Comparison of ENCODE assay signal across 13 cellular contexts in the genomic region with DNA sequence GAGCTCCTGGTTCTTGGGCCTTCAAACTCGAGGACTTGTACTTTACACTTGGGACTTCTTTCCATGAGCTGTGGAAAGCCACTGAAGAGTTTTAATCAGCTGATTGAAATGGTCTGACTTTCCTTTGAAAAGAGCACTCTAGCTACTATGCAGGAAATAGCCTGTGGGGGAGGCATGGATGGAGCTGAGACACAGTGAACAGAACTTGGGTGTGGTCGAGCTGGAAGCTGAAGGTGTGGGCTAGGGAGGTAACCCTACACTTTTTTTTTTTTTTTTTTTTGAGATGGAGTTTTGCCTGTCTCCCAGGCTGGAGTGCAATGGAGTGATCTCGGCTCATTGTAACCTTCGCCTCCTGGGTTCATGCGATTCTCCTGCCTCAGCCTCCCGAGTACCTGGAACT.
"Had no signal": no experiment of that assay in that cellular context is flagged by ENCODE, and none has a peak within 500 bp of the region (broad histone marks: within the 10 kb centered on the region; RNA-seq: fewer than 3 reads in every experiment).

No MANE protein-coding gene starts in this region.

- H3K9me3 ChIP-seq: neutrophil, stomach had no signal

- H3K4me2 ChIP-seq: hepatocyte had no signal

- FAIRE-seq: urothelium cell line had no signal

- H3K4me3 ChIP-seq: hepatocyte, stomach had no signal

- H2AFZ ChIP-seq: hepatocyte had no signal

- H3K79me2 ChIP-seq: hepatocyte had no signal

- ATAC-seq: effector memory CD8-positive, alpha-beta T cell; foreskin keratinocyte; naive thymus-derived CD8-positive, alpha-beta T cell; sciatic nerve had no signal

- DNase-seq: cortex of kidney; effector memory CD8-positive, alpha-beta T cell; naive thymus-derived CD8-positive, alpha-beta T cell; posterior cingulate gyrus; stimulated activated CD4-positive, alpha-beta T cell treated with anti-CD3 and anti-CD28 coated beads, Interleukin-2, amount 100 ng/mL, for 24 hours; stimulated activated naive CD4-positive, alpha-beta T cell; stomach; substantia nigra had no signal

- H3K36me3 ChIP-seq: neutrophil, stomach had no signal

- H3K27me3 ChIP-seq: foreskin keratinocyte, hepatocyte, neutrophil, stomach had no signal

- H3K27ac ChIP-seq: foreskin keratinocyte, hepatocyte, neutrophil, stomach had no signal
